ENCODE assay signal across 1 cellular context in the genomic region with DNA sequence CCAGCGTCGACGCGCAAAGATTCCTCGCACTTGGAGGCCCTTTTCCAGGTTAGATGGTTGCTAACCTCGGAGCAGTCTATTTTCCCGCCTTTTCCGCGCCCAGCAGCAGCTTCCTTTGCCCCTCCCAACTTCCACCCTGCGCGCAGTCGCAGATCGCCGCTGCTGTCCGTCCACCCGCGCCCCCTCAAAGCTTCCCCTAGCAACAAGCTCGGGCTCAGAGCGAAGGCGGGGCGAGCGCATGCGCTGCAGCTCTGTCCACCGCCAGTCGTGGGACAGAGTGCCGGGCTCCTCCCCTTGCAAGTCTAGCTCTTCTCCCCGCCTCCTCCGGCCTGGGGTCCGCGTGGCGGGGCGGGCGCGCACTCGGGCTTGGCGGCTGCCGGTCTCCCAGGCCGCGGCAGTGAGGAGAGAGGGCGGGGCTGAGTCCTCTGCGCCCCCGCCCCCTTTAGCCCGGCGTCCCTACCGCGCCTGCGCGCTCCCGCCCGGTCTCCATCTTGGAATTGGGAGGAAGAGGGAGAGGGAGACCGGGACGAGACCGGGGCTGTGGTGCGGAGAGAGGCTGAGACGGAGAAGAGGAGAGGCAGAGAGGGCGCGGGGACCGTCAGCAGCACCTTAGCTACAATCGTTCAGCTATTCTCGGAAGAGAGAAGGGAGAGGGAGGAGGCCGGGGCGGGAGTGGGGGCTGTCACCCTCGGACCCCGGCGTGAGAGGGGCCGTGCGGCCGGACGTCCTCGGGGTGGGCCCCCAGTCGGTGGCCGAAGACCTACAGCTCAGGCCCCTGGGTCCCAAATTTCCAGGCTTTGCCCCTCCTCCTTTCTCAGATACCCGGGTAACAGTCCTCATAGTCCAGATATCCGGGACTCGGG.
TF ChIP-seq lines count a peak whose summit lies in the region.

A gene (plus strand): TSS at position 485 of the 863 bp plus-strand sequence. CDS start 3,905 bp downstream, outside the sequence.

TF ChIP-seq in K562, 482 proteins besides CTCF, POLR2A, EP300 and RAD21 (continued from another document and continues in another):
- TF ChIP-seq, protein P1, sequence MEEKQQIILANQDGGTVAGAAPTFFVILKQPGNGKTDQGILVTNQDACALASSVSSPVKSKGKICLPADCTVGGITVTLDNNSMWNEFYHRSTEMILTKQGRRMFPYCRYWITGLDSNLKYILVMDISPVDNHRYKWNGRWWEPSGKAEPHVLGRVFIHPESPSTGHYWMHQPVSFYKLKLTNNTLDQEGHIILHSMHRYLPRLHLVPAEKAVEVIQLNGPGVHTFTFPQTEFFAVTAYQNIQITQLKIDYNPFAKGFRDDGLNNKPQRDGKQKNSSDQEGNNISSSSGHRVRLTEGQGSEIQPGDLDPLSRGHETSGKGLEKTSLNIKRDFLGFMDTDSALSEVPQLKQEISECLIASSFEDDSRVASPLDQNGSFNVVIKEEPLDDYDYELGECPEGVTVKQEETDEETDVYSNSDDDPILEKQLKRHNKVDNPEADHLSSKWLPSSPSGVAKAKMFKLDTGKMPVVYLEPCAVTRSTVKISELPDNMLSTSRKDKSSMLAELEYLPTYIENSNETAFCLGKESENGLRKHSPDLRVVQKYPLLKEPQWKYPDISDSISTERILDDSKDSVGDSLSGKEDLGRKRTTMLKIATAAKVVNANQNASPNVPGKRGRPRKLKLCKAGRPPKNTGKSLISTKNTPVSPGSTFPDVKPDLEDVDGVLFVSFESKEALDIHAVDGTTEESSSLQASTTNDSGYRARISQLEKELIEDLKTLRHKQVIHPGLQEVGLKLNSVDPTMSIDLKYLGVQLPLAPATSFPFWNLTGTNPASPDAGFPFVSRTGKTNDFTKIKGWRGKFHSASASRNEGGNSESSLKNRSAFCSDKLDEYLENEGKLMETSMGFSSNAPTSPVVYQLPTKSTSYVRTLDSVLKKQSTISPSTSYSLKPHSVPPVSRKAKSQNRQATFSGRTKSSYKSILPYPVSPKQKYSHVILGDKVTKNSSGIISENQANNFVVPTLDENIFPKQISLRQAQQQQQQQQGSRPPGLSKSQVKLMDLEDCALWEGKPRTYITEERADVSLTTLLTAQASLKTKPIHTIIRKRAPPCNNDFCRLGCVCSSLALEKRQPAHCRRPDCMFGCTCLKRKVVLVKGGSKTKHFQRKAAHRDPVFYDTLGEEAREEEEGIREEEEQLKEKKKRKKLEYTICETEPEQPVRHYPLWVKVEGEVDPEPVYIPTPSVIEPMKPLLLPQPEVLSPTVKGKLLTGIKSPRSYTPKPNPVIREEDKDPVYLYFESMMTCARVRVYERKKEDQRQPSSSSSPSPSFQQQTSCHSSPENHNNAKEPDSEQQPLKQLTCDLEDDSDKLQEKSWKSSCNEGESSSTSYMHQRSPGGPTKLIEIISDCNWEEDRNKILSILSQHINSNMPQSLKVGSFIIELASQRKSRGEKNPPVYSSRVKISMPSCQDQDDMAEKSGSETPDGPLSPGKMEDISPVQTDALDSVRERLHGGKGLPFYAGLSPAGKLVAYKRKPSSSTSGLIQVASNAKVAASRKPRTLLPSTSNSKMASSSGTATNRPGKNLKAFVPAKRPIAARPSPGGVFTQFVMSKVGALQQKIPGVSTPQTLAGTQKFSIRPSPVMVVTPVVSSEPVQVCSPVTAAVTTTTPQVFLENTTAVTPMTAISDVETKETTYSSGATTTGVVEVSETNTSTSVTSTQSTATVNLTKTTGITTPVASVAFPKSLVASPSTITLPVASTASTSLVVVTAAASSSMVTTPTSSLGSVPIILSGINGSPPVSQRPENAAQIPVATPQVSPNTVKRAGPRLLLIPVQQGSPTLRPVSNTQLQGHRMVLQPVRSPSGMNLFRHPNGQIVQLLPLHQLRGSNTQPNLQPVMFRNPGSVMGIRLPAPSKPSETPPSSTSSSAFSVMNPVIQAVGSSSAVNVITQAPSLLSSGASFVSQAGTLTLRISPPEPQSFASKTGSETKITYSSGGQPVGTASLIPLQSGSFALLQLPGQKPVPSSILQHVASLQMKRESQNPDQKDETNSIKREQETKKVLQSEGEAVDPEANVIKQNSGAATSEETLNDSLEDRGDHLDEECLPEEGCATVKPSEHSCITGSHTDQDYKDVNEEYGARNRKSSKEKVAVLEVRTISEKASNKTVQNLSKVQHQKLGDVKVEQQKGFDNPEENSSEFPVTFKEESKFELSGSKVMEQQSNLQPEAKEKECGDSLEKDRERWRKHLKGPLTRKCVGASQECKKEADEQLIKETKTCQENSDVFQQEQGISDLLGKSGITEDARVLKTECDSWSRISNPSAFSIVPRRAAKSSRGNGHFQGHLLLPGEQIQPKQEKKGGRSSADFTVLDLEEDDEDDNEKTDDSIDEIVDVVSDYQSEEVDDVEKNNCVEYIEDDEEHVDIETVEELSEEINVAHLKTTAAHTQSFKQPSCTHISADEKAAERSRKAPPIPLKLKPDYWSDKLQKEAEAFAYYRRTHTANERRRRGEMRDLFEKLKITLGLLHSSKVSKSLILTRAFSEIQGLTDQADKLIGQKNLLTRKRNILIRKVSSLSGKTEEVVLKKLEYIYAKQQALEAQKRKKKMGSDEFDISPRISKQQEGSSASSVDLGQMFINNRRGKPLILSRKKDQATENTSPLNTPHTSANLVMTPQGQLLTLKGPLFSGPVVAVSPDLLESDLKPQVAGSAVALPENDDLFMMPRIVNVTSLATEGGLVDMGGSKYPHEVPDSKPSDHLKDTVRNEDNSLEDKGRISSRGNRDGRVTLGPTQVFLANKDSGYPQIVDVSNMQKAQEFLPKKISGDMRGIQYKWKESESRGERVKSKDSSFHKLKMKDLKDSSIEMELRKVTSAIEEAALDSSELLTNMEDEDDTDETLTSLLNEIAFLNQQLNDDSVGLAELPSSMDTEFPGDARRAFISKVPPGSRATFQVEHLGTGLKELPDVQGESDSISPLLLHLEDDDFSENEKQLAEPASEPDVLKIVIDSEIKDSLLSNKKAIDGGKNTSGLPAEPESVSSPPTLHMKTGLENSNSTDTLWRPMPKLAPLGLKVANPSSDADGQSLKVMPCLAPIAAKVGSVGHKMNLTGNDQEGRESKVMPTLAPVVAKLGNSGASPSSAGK (IDR thresholded peaks at IDR 0.05) = peak; percentile 99
- TF ChIP-seq ZBTB7A (IDR thresholded peaks at IDR 0.05; ENCODE audit: borderline replicate concordance, control insufficient read depth, low read depth, low read length) = peak; percentile 65; the same call in 1 of the 2 replicates
- no peak for TF ChIP-seq PCBP2 (IDR thresholded peaks at IDR 0.05; ENCODE audit: low read depth, low read length, poor library complexity, severe bottlenecking)
- TF ChIP-seq SP2 (IDR thresholded peaks at IDR 0.05; ENCODE audit: extremely low read depth, low read depth, low read length, poor library complexity, severe bottlenecking) = no peak
- peak; percentile 34 for TF ChIP-seq TBP (optimal IDR thresholded peaks at IDR 0.05; ENCODE audit: low read depth, low read length)
- TF ChIP-seq LCOR (CRISPR knock-in tag; IDR thresholded peaks at IDR 0.05) = peak; percentile 83
- peak; percentile 64 for TF ChIP-seq SAP30 (IDR thresholded peaks at IDR 0.05; ENCODE audit: borderline replicate concordance, insufficient read depth, low read depth, low read length, poor library complexity, severe bottlenecking)
- peak; percentile 69 for TF ChIP-seq RNF2 (IDR thresholded peaks at IDR 0.05)
- TF ChIP-seq MCM3 (IDR thresholded peaks at IDR 0.05) = no peak
- TF ChIP-seq, protein P2, sequence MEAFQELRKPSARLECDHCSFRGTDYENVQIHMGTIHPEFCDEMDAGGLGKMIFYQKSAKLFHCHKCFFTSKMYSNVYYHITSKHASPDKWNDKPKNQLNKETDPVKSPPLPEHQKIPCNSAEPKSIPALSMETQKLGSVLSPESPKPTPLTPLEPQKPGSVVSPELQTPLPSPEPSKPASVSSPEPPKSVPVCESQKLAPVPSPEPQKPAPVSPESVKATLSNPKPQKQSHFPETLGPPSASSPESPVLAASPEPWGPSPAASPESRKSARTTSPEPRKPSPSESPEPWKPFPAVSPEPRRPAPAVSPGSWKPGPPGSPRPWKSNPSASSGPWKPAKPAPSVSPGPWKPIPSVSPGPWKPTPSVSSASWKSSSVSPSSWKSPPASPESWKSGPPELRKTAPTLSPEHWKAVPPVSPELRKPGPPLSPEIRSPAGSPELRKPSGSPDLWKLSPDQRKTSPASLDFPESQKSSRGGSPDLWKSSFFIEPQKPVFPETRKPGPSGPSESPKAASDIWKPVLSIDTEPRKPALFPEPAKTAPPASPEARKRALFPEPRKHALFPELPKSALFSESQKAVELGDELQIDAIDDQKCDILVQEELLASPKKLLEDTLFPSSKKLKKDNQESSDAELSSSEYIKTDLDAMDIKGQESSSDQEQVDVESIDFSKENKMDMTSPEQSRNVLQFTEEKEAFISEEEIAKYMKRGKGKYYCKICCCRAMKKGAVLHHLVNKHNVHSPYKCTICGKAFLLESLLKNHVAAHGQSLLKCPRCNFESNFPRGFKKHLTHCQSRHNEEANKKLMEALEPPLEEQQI (IDR thresholded peaks at IDR 0.05) = no peak
- TF ChIP-seq ZNF143 (CRISPR knock-in tag; IDR thresholded peaks at IDR 0.05) = no peak
- TF ChIP-seq, protein P3, sequence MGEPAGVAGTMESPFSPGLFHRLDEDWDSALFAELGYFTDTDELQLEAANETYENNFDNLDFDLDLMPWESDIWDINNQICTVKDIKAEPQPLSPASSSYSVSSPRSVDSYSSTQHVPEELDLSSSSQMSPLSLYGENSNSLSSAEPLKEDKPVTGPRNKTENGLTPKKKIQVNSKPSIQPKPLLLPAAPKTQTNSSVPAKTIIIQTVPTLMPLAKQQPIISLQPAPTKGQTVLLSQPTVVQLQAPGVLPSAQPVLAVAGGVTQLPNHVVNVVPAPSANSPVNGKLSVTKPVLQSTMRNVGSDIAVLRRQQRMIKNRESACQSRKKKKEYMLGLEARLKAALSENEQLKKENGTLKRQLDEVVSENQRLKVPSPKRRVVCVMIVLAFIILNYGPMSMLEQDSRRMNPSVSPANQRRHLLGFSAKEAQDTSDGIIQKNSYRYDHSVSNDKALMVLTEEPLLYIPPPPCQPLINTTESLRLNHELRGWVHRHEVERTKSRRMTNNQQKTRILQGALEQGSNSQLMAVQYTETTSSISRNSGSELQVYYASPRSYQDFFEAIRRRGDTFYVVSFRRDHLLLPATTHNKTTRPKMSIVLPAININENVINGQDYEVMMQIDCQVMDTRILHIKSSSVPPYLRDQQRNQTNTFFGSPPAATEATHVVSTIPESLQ (CRISPR knock-in tag; IDR thresholded peaks at IDR 0.05) = peak; percentile 84
- TF ChIP-seq CHD2 (IDR thresholded peaks at IDR 0.05; ENCODE audit: low read depth, low read length) = 0 out of 2 replicates have a peak, but pooled peaks have one; percentile 8
- TF ChIP-seq, protein P4, sequence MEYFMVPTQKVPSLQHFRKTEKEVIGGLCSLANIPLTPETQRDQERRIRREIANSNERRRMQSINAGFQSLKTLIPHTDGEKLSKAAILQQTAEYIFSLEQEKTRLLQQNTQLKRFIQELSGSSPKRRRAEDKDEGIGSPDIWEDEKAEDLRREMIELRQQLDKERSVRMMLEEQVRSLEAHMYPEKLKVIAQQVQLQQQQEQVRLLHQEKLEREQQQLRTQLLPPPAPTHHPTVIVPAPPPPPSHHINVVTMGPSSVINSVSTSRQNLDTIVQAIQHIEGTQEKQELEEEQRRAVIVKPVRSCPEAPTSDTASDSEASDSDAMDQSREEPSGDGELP (CRISPR knock-in tag; IDR thresholded peaks at IDR 0.05; ENCODE audit: borderline replicate concordance) = peak; percentile 86
- peak; percentile 45 to 83; a peak in 3 of 4 replicates for TF ChIP-seq FOXK2 (conservative IDR thresholded peaks at IDR 0.05 in 1 of 2, IDR thresholded peaks at IDR 0.05 in 1 of 2; ENCODE audit: low read depth in 2 of 2)
- TF ChIP-seq, protein P5, sequence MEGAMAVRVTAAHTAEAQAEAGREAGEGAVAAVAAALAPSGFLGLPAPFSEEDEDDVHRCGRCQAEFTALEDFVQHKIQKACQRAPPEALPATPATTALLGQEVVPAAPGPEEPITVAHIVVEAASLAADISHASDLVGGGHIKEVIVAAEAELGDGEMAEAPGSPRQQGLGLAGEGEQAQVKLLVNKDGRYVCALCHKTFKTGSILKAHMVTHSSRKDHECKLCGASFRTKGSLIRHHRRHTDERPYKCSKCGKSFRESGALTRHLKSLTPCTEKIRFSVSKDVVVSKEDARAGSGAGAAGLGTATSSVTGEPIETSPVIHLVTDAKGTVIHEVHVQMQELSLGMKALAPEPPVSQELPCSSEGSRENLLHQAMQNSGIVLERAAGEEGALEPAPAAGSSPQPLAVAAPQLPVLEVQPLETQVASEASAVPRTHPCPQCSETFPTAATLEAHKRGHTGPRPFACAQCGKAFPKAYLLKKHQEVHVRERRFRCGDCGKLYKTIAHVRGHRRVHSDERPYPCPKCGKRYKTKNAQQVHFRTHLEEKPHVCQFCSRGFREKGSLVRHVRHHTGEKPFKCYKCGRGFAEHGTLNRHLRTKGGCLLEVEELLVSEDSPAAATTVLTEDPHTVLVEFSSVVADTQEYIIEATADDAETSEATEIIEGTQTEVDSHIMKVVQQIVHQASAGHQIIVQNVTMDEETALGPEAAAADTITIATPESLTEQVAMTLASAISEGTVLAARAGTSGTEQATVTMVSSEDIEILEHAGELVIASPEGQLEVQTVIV (CRISPR knock-in tag; IDR thresholded peaks at IDR 0.05; ENCODE audit: borderline replicate concordance) = no peak
- TF ChIP-seq ZC3H11A (IDR thresholded peaks at IDR 0.05; ENCODE audit: low read depth, low read length) = no peak
- TF ChIP-seq KHSRP (IDR thresholded peaks at IDR 0.05) = no peak
- no peak for TF ChIP-seq CHD4 (IDR thresholded peaks at IDR 0.05; ENCODE audit: insufficient read depth, insufficient replicate concordance, low read depth, low read length, poor library complexity, severe bottlenecking)
- TF ChIP-seq DPF2 (IDR thresholded peaks at IDR 0.05) = no peak
- TF ChIP-seq ETV1 (tag; conservative IDR thresholded peaks at IDR 0.05; ENCODE audit: low read depth) = 0 out of 2 replicates have a peak, but pooled peaks have one; percentile 8
- TF ChIP-seq, protein P6, sequence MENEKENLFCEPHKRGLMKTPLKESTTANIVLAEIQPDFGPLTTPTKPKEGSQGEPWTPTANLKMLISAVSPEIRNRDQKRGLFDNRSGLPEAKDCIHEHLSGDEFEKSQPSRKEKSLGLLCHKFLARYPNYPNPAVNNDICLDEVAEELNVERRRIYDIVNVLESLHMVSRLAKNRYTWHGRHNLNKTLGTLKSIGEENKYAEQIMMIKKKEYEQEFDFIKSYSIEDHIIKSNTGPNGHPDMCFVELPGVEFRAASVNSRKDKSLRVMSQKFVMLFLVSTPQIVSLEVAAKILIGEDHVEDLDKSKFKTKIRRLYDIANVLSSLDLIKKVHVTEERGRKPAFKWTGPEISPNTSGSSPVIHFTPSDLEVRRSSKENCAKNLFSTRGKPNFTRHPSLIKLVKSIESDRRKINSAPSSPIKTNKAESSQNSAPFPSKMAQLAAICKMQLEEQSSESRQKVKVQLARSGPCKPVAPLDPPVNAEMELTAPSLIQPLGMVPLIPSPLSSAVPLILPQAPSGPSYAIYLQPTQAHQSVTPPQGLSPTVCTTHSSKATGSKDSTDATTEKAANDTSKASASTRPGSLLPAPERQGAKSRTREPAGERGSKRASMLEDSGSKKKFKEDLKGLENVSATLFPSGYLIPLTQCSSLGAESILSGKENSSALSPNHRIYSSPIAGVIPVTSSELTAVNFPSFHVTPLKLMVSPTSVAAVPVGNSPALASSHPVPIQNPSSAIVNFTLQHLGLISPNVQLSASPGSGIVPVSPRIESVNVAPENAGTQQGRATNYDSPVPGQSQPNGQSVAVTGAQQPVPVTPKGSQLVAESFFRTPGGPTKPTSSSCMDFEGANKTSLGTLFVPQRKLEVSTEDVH (IDR thresholded peaks at IDR 0.05; ENCODE audit: low read depth, partially characterized antibody) = peak; percentile 95
- TF ChIP-seq NR2C2 (CRISPR knock-in tag; IDR thresholded peaks at IDR 0.05) = no peak; the same call in 1 of the 2 replicates
- 0 out of 2 replicates have a peak, but pooled peaks have one; percentile 28 for TF ChIP-seq NR2C2 (tag; IDR thresholded peaks at IDR 0.05)
- TF ChIP-seq POLR2AphosphoS2 (IDR thresholded peaks at IDR 0.05; ENCODE audit: low read length) = peak; percentile 92
- TF ChIP-seq POLR2G (IDR thresholded peaks at IDR 0.05; ENCODE audit: low read depth, low read length) = peak; percentile 88
- TF ChIP-seq FOXJ2 (tag; IDR thresholded peaks at IDR 0.05) = no peak
